In genomic region chr11:117384045-117384444, GRCh38 we compare ENCODE assay signal across 1 cellular context.
A peak's percentile ranks its signal among the peaks of the same experiment; 100 is the strongest.
TF ChIP-seq lines count a peak whose summit lies in the region.

No MANE protein-coding gene starts in this region.

TF ChIP-seq in SK-N-SH, 30 proteins besides CTCF, POLR2A, EP300 and RAD21 (continued from another document):
- TF ChIP-seq SMC3 (IDR thresholded peaks at IDR 0.05; ENCODE audit: low read depth, low read length) (no peak), RFX5 (IDR thresholded peaks at IDR 0.05; ENCODE audit: low read length) (no peak), FOXM1 (IDR thresholded peaks at IDR 0.05; ENCODE audit: low read depth) (no peak), CHD2 (IDR thresholded peaks at IDR 0.05; ENCODE audit: low read length, partially characterized antibody) (no peak), RXRA (IDR thresholded peaks at IDR 0.05; ENCODE audit: borderline replicate concordance, low read depth) (no peak), MAX (IDR thresholded peaks at IDR 0.05; ENCODE audit: low read depth) (peak; percentile 55; the same call in 1 of the 2 replicates), USF1 (IDR thresholded peaks at IDR 0.05; ENCODE audit: borderline replicate concordance, low read depth) (peak; percentile 66; the same call in 1 of the 2 replicates), NRF1 (IDR thresholded peaks at IDR 0.05; ENCODE audit: low read depth, low read length) (no peak)
